Comparison of ENCODE assay signal across 1 cellular context in the genomic region with DNA sequence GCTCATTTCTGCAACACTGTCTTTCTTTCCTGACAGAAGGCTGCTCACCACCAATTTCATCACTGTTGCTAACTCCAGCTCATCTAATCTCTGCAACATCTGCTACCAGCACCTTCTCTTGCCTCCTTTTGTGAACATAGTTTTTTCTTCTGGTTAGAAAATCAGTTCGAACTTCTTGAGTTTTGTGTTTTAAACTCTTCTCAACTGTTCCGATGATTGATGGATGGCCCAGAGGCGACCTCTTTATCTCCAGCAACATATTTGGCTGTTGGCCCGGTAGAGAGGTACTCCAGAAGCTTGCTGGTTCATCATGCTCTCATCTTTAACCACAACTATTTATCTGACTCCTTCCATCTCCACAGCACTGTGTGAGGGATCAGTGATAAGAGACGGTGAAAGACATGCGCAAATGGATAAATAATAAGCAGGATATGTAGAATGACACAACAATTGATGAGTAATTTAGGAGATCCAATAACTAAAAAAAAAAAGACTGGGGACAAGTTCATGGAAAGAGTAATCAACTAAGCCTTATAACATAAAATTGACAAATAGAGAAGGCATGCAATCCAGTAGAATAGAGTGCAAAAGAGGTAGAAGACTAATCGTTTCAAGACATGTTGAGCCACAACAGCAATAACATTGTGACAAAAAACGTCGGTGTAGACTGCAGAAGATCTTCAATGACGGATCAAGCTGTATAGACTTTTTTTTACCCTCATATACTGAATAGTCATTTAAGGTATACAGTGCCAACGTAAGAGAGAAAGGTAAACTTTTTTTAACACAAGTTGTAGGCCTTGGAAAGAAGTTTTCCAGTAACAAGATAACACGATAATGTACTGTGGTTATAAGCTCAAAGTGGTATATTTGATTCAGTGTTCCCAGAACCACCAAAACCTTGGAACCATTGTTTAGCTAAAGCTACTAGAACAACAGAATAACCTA.
TF ChIP-seq lines count a peak whose summit lies in the region.

No MANE protein-coding gene starts in this region.

TF ChIP-seq in IMR-90, 13 proteins besides CTCF, POLR2A, EP300 and RAD21 (continued from another document):
- TF ChIP-seq FOS (IDR thresholded peaks at IDR 0.05; ENCODE audit: low read depth, low read length): peak; percentile 6; the same call in 1 of the 2 replicates
